17 cellular contexts compared by ENCODE assay signal in genomic region chr22:25452116-25452700, GRCh38.
A peak's percentile ranks its signal among the peaks of the same experiment; 100 is the strongest.
DNase-seq lines count a peak whose midpoint lies in the region; ATAC-seq and TF ChIP-seq lines count a peak whose summit lies in the region.
"Had no signal": no experiment of that assay in that cellular context is flagged by ENCODE, and none has a peak within 500 bp of the region (broad histone marks: within the 10 kb centered on the region; RNA-seq: fewer than 3 reads in every experiment).

No MANE protein-coding gene starts in this region.

- DNase-seq in activated CD4-positive, alpha-beta T cell treated with anti-CD3 and anti-CD28 coated beads for 36 hours, result no peak
- DNase-seq in activated CD4-positive, alpha-beta T cell treated with anti-CD3 and anti-CD28 coated beads, Interleukin-2, amount 50 U/mL, for 48 hours, result no peak
- DNase-seq in OCI-M1 (lab: John Stamatoyannopoulos, UW) (peak; percentile 59), neural crest cell (ENCODE audit: low read depth, low spot score) (no peak), cerebellar nuclear complex (lab: John Stamatoyannopoulos, UW) (no peak), Kasumi-1 (lab: John Stamatoyannopoulos, UW) (no peak)
- DNase-seq in effector memory CD8-positive, alpha-beta T cell, result no peak
- DNase-seq: activated naive CD4-positive, alpha-beta T cell treated with anti-CD3 and anti-CD28 coated beads, Interleukin-2, amount 50 U/mL, for 16 hours; Calu3; NCI-H1092; pancreas; stimulated activated CD4-positive, alpha-beta T cell treated with anti-CD3 and anti-CD28 coated beads, Interleukin-12 subunit alpha, Interleukin-12 subunit beta, amount 100 ng/mL, for 4 hours; T-cell; tibial artery had no signal

- H3K4me3 Mint-ChIP-seq in activated CD4-positive, alpha-beta T cell treated with anti-CD3 and anti-CD28 coated beads for 36 hours, result no peak overlapping the region
- peak overlapping the region in 1 of 2 donors; percentile 23 for H3K4me3 Mint-ChIP-seq in effector memory CD8-positive, alpha-beta T cell
- peak overlapping the region; percentile 72 for H3K4me3 Mint-ChIP-seq in neural crest cell

- intact Hi-C loops in activated CD4-positive, alpha-beta T cell treated with anti-CD3 and anti-CD28 coated beads for 36 hours (cut with DNase I, micrococcal nuclease), result no loop called here

- H3K27ac Mint-ChIP-seq in activated CD4-positive, alpha-beta T cell treated with anti-CD3 and anti-CD28 coated beads for 36 hours, result peak overlapping the region; percentile 12
- peak overlapping the region; percentile 17 to 81 for H3K27ac Mint-ChIP-seq in effector memory CD8-positive, alpha-beta T cell
- H3K27ac Mint-ChIP-seq in neural crest cell (ENCODE audit: unreplicated experiment), result peak overlapping the region; percentile 67
- H3K27ac Mint-ChIP-seq: T-cell had no signal

- H3K36me3 Mint-ChIP-seq in activated CD4-positive, alpha-beta T cell treated with anti-CD3 and anti-CD28 coated beads for 36 hours (ENCODE audit: low read depth), result peaks cover 40% of the 10 kb centered on the region
- H3K36me3 Mint-ChIP-seq in effector memory CD8-positive, alpha-beta T cell (ENCODE audit: insufficient read depth), result peaks cover 31% of the 10 kb centered on the region
- H3K36me3 Mint-ChIP-seq in neural crest cell (ENCODE audit: low read depth), result peaks cover 9% of the 10 kb centered on the region

- H3K27me3 Mint-ChIP-seq in activated CD4-positive, alpha-beta T cell treated with anti-CD3 and anti-CD28 coated beads for 36 hours, result no peaks in the 10 kb centered on the region
- H3K27me3 Mint-ChIP-seq in effector memory CD8-positive, alpha-beta T cell, result no peaks in the 10 kb centered on the region
- no peaks in the 10 kb centered on the region for H3K27me3 Mint-ChIP-seq in neural crest cell (ENCODE audit: low read depth)
- H3K27me3 Mint-ChIP-seq: T-cell had no signal

- no peak for TF ChIP-seq CTCF in neural crest cell (conservative IDR thresholded peaks at IDR 0.05)

- POLR2A ChIA-PET in activated CD4-positive, alpha-beta T cell treated with anti-CD3 and anti-CD28 coated beads for 36 hours (lab: Charles Lee), result interaction anchor here (0.6 kb wide), 1 partner anchor 349 kb away, joined by 6 read pairs; no protein-coding TSS in a partner anchor

- CTCF ChIA-PET in activated CD4-positive, alpha-beta T cell treated with anti-CD3 and anti-CD28 coated beads for 36 hours (lab: Charles Lee), result interaction anchor here (0.6 to 1.8 kb wide), 4 partner anchors 9 to 321 kb away, joined by 3 to 6 read pairs (median 4); no protein-coding TSS in a partner anchor

- no peaks in the 10 kb centered on the region for H3K9me3 Mint-ChIP-seq in activated CD4-positive, alpha-beta T cell treated with anti-CD3 and anti-CD28 coated beads for 36 hours (ENCODE audit: low read depth)
- H3K9me3 Mint-ChIP-seq in effector memory CD8-positive, alpha-beta T cell, result no peaks in the 10 kb centered on the region
- H3K9me3 Mint-ChIP-seq in neural crest cell, result no peaks in the 10 kb centered on the region
- H3K9me3 Mint-ChIP-seq: T-cell had no signal

- H3K4me1 Mint-ChIP-seq in activated CD4-positive, alpha-beta T cell treated with anti-CD3 and anti-CD28 coated beads for 36 hours, result peaks cover 52% of the 10 kb centered on the region
- peaks cover 32 to 62% of the 10 kb centered on the region in 2 donors for H3K4me1 Mint-ChIP-seq in effector memory CD8-positive, alpha-beta T cell (ENCODE audit: low read depth in 2 of 2)
- H3K4me1 Mint-ChIP-seq in neural crest cell, result peaks cover 41% of the 10 kb centered on the region

- ATAC-seq in activated CD4-positive, alpha-beta T cell treated with anti-CD3 and anti-CD28 coated beads for 36 hours, result no peak
- ATAC-seq in effector memory CD8-positive, alpha-beta T cell (replicated peaks), result no peak
- no peak for ATAC-seq in HG02884 (IDR thresholded peaks at IDR 0.05; ENCODE audit: unreplicated experiment)
- ATAC-seq: foreskin keratinocyte, Panc1, pancreas, T-cell had no signal

Comparison
In these comparisons a context has a peak if more than half of its experiments do, and no peak if none do; other contexts are left out.
1. H3K27ac Mint-ChIP-seq: peak in every context shown above with its lines; median percentile 67 in neural crest cell; 49 in effector memory CD8-positive, alpha-beta T cell; 12 in activated CD4-positive, alpha-beta T cell treated with anti-CD3 and anti-CD28 coated beads for 36 hours.